Comparison of ENCODE assay signal across 8 cellular contexts in genomic region chr11:126345759-126346585, GRCh38. TPM values are rescaled to one million over a fixed set of nuclear protein-coding genes. Genes with fewer than 3 reads are reported as not detected.
DNase-seq lines count a peak whose midpoint lies in the region; ATAC-seq and TF ChIP-seq lines count a peak whose summit lies in the region.

No MANE protein-coding gene starts in this region.

- WGBS in transverse colon (ENCODE audit: low coverage in 1 of 2), 2 donors, result 59 to 76% methylated on average over 13 to 17 of the region's 17 CpGs

- intact Hi-C loops in activated naive CD4-positive, alpha-beta T cell treated with anti-CD3 and anti-CD28 coated beads for 36 hours (cut with micrococcal nuclease), result no loop called here
- intact Hi-C loops in activated T-helper 2 cell treated with anti-CD3 and anti-CD28 coated beads, Interferon-gamma antibody, Interleukin-2, Interleukin-4, amounts not matched to agents 10 μg/mL and 5 μg/mL and 100 μg/mL, durations not matched to agents 14 hours and 24 hours and 36 hours (cut with micrococcal nuclease), result no loop called here
- intact Hi-C loops in transverse colon (cut with DNase I; ENCODE audit: low total_unique reads), result no loop called here

- peaks cover 0 to 9% (median 7%) of the 10 kb centered on the region in 4 donors for H3K4me1 ChIP-seq in transverse colon

- no peak for TF ChIP-seq CTCF in transverse colon (IDR thresholded peaks at IDR 0.05)
- no peak for TF ChIP-seq CTCF in GM10248 (IDR thresholded peaks at IDR 0.05; ENCODE audit: control extremely low read depth, extremely low read depth, low read depth, missing control alignments)

- peak overlapping the region; percentile 12 to 48 (median 44) for H3K27ac ChIP-seq in transverse colon

- no peaks in the 10 kb centered on the region for H3K27me3 Mint-ChIP-seq in activated naive CD4-positive, alpha-beta T cell treated with anti-CD3 and anti-CD28 coated beads for 36 hours (ENCODE audit: low read depth)
- H3K27me3 Mint-ChIP-seq in activated T-helper 2 cell treated with anti-CD3 and anti-CD28 coated beads, Interferon-gamma antibody, Interleukin-2, Interleukin-4, amounts not matched to agents 10 μg/mL and 5 μg/mL and 100 μg/mL, durations not matched to agents 14 hours and 24 hours and 36 hours (ENCODE audit: low read depth), result no peaks in the 10 kb centered on the region
- no peaks in the 10 kb centered on the region for H3K27me3 Mint-ChIP-seq in immature natural killer cell (ENCODE audit: low read depth in 3 of 3)

- H3K27ac Mint-ChIP-seq in activated naive CD4-positive, alpha-beta T cell treated with anti-CD3 and anti-CD28 coated beads for 36 hours, result peak overlapping the region; percentile 83
- H3K27ac Mint-ChIP-seq in activated T-helper 2 cell treated with anti-CD3 and anti-CD28 coated beads, Interferon-gamma antibody, Interleukin-2, Interleukin-4, amounts not matched to agents 10 μg/mL and 5 μg/mL and 100 μg/mL, durations not matched to agents 14 hours and 24 hours and 36 hours, result peak overlapping the region; percentile 91
- peak overlapping the region; percentile 87 to 96 (median 93) for H3K27ac Mint-ChIP-seq in immature natural killer cell

- no peaks in the 10 kb centered on the region for H3K9me3 Mint-ChIP-seq in activated naive CD4-positive, alpha-beta T cell treated with anti-CD3 and anti-CD28 coated beads for 36 hours
- H3K9me3 Mint-ChIP-seq in activated T-helper 2 cell treated with anti-CD3 and anti-CD28 coated beads, Interferon-gamma antibody, Interleukin-2, Interleukin-4, amounts not matched to agents 10 μg/mL and 5 μg/mL and 100 μg/mL, durations not matched to agents 14 hours and 24 hours and 36 hours, result no peaks in the 10 kb centered on the region
- no peaks in the 10 kb centered on the region for H3K9me3 Mint-ChIP-seq in immature natural killer cell

- CTCF ChIA-PET in activated naive CD4-positive, alpha-beta T cell treated with anti-CD3 and anti-CD28 coated beads for 36 hours (lab: Charles Lee), result no interaction called here
- CTCF ChIA-PET in GM10248 (lab: Yijun Ruan, JAX), result no interaction called here

- H3K36me3 ChIP-seq in transverse colon, result no peaks in the 10 kb centered on the region

- peaks cover 20% of the 10 kb centered on the region for H3K36me3 Mint-ChIP-seq in activated naive CD4-positive, alpha-beta T cell treated with anti-CD3 and anti-CD28 coated beads for 36 hours (ENCODE audit: low read depth)
- peaks cover 61% of the 10 kb centered on the region for H3K36me3 Mint-ChIP-seq in activated T-helper 2 cell treated with anti-CD3 and anti-CD28 coated beads, Interferon-gamma antibody, Interleukin-2, Interleukin-4, amounts not matched to agents 10 μg/mL and 5 μg/mL and 100 μg/mL, durations not matched to agents 14 hours and 24 hours and 36 hours (ENCODE audit: low read depth)
- peaks cover 19 to 37% (median 23%) of the 10 kb centered on the region in 3 donors for H3K36me3 Mint-ChIP-seq in immature natural killer cell

- H3K27me3 ChIP-seq in transverse colon, result no peaks in the 10 kb centered on the region

- in situ Hi-C loops in transverse colon (cut with MboI; ENCODE audit: low pct_ligation_motif_present in 1 of 4, low pct_unique_long_range_greater_than_20kb in 1 of 4, low sequenced_read_pairs in 3 of 4), result no loop called here

- H3K9me3 ChIP-seq in transverse colon, result no peaks in the 10 kb centered on the region

- no peak for ATAC-seq in HG03354 (IDR thresholded peaks at IDR 0.05; ENCODE audit: poor library complexity, severe bottlenecking, unreplicated experiment)

- H3K4me3 Mint-ChIP-seq in activated naive CD4-positive, alpha-beta T cell treated with anti-CD3 and anti-CD28 coated beads for 36 hours, result no peak overlapping the region
- no peak overlapping the region for H3K4me3 Mint-ChIP-seq in activated T-helper 2 cell treated with anti-CD3 and anti-CD28 coated beads, Interferon-gamma antibody, Interleukin-2, Interleukin-4, amounts not matched to agents 10 μg/mL and 5 μg/mL and 100 μg/mL, durations not matched to agents 14 hours and 24 hours and 36 hours (ENCODE audit: low read depth)
- H3K4me3 Mint-ChIP-seq in immature natural killer cell, result peak overlapping the region; percentile 2 to 51 (median 7)

- H3K4me1 Mint-ChIP-seq in activated naive CD4-positive, alpha-beta T cell treated with anti-CD3 and anti-CD28 coated beads for 36 hours (ENCODE audit: low read depth), result peaks cover 30% of the 10 kb centered on the region
- peaks cover 41% of the 10 kb centered on the region for H3K4me1 Mint-ChIP-seq in activated T-helper 2 cell treated with anti-CD3 and anti-CD28 coated beads, Interferon-gamma antibody, Interleukin-2, Interleukin-4, amounts not matched to agents 10 μg/mL and 5 μg/mL and 100 μg/mL, durations not matched to agents 14 hours and 24 hours and 36 hours (ENCODE audit: low read depth)
- H3K4me1 Mint-ChIP-seq in immature natural killer cell, result peaks cover 35 to 45% of the 10 kb centered on the region in 2 donors

- no peak for TF ChIP-seq POLR2A in transverse colon (IDR thresholded peaks at IDR 0.05)

- POLR2A ChIA-PET in GM10248 (lab: Yijun Ruan, JAX), result no interaction called here

- no peak for TF ChIP-seq EP300 in transverse colon (IDR thresholded peaks at IDR 0.05; ENCODE audit: low read depth)

- no peak overlapping the region for H3K4me3 ChIP-seq in transverse colon

- peak; percentile 44 for DNase-seq in activated naive CD4-positive, alpha-beta T cell treated with anti-CD3 and anti-CD28 coated beads for 36 hours
- no peak for DNase-seq in activated naive CD4-positive, alpha-beta T cell (lab: John Stamatoyannopoulos, UW)
- no peak for DNase-seq in activated T-helper 2 cell treated with anti-CD3 and anti-CD28 coated beads, Interferon-gamma antibody, Interleukin-2, Interleukin-4, amounts not matched to agents 10 μg/mL and 5 μg/mL and 100 μg/mL, durations not matched to agents 14 hours and 24 hours and 36 hours (ENCODE audit: low spot score)
- no peak for DNase-seq in immature natural killer cell
- no peak for DNase-seq in transverse colon
- no peak for DNase-seq in GM10248 (ENCODE audit: extremely low spot score)
- DNase-seq in stimulated activated CD4-positive, alpha-beta T cell treated with anti-CD3 and anti-CD28 coated beads, Interleukin-4, amount 100 ng/mL, for 24 hours, result no peak

RNA-seq across cellular contexts. Expression of gene ST3GAL4, which starts 9.5 kb away (rescaled TPM):
- total RNA-seq in activated naive CD4-positive, alpha-beta T cell treated with anti-CD3 and anti-CD28 coated beads for 36 hours, result 1 to 10 TPM; 7.6 to 8.0 TPM
- 12.4 and 14.4 TPM in 2 replicates for total RNA-seq in activated T-helper 2 cell treated with anti-CD3 and anti-CD28 coated beads, Interferon-gamma antibody, Interleukin-2, Interleukin-4, amounts not matched to agents 10 μg/mL and 5 μg/mL and 100 μg/mL, durations not matched to agents 14 hours and 24 hours and 36 hours
- 10 to 100 TPM; 25.0 to 31.7 (median 30.9) TPM for polyA plus RNA-seq in immature natural killer cell
- 100 to 1,000 TPM in 3 of 4 donors, 10 to 100 TPM in 1; 26.1 to 206 (median 166) TPM for total RNA-seq in transverse colon

RNA-seq across cellular contexts. Expression of gene DCPS, which starts 42.1 kb away (rescaled TPM):
- 10 to 100 TPM; 34.9 to 39.5 TPM for total RNA-seq in activated naive CD4-positive, alpha-beta T cell treated with anti-CD3 and anti-CD28 coated beads for 36 hours
- total RNA-seq in activated T-helper 2 cell treated with anti-CD3 and anti-CD28 coated beads, Interferon-gamma antibody, Interleukin-2, Interleukin-4, amounts not matched to agents 10 μg/mL and 5 μg/mL and 100 μg/mL, durations not matched to agents 14 hours and 24 hours and 36 hours, result 39.8 and 42.1 TPM in 2 replicates
- 10 to 100 TPM; 33.1 to 65.7 (median 40.6) TPM for polyA plus RNA-seq in immature natural killer cell
- 10 to 100 TPM in 3 of 4 donors, under 1 TPM in 1; 0.40 to 13.7 (median 11.3) TPM for total RNA-seq in transverse colon

Comparison
In these comparisons a context has a peak if more than half of its experiments do, and no peak if none do; other contexts are left out.
1. H3K4me3 Mint-ChIP-seq: peak in immature natural killer cell (5 of 5); none in activated naive CD4-positive, alpha-beta T cell treated with anti-CD3 and anti-CD28 coated beads for 36 hours (single experiment) and activated T-helper 2 cell treated with anti-CD3 and anti-CD28 coated beads, Interferon-gamma antibody, Interleukin-2, Interleukin-4, amounts not matched to agents 10 μg/mL and 5 μg/mL and 100 μg/mL, durations not matched to agents 14 hours and 24 hours and 36 hours (single experiment).
2. Peak in every context shown above with its lines, with median percentiles within 50 percentile points of each other: H3K27ac Mint-ChIP-seq.